17 cellular contexts compared by ENCODE assay signal in genomic region chr9:128877852-128878251, GRCh38. TPM values are rescaled to one million over a fixed set of nuclear protein-coding genes. Genes with fewer than 3 reads are reported as not detected.
DNase-seq lines count a peak whose midpoint lies in the region; ATAC-seq and TF ChIP-seq lines count a peak whose summit lies in the region.
"Had no signal": no experiment of that assay in that cellular context is flagged by ENCODE, and none has a peak within 500 bp of the region (broad histone marks: within the 10 kb centered on the region; RNA-seq: fewer than 3 reads in every experiment).

No MANE protein-coding gene starts in this region.

- no peak for ATAC-seq in right lobe of liver
- no peak for ATAC-seq in GM21360 (IDR thresholded peaks at IDR 0.05; ENCODE audit: unreplicated experiment)

- POLR2A ChIA-PET in HEK293T (lab: Yijun Ruan, JAX): no interaction called here

- no peak for TF ChIP-seq POLR2A in right lobe of liver (IDR thresholded peaks at IDR 0.05)

- no peaks in the 10 kb centered on the region for H3K9me2 ChIP-seq in Loucy (replicated peaks; ENCODE audit: low read depth, low read length)

- no peak overlapping the region for H2AFZ ChIP-seq in Loucy (ENCODE audit: low read length)

- H3K27me3 ChIP-seq in Loucy (ENCODE audit: insufficient read depth, low read length, poor library complexity, severe bottlenecking): no peaks in the 10 kb centered on the region
- no peaks in the 10 kb centered on the region for H3K27me3 ChIP-seq in right lobe of liver
- H3K27me3 ChIP-seq: esophagus squamous epithelium, MG63 had no signal

- DNase-seq in UCSD-AML1 (lab: John Stamatoyannopoulos, UW; ENCODE audit: unreplicated experiment) (peak; percentile 20), right lobe of liver (peak in 1 of 3 donors; percentile 22), HEK293T (ENCODE audit: extremely low spot score) (no peak)
- no peak for DNase-seq in NK-92 treated with Interleukin-12 subunit alpha and Interleukin-12 subunit beta, amount 100 ng/mL, for 24 hours (lab: John Stamatoyannopoulos, UW)
- DNase-seq: activated CD4-positive, alpha-beta T cell treated with anti-CD3 and anti-CD28 coated beads, Interleukin-2, amount 10 ng/mL, durations not matched to agents 7 days and 5 days; activated naive CD4-positive, alpha-beta T cell treated with anti-CD3 and anti-CD28 coated beads, Interleukin-2, amount 10 ng/mL, durations not matched to agents 7 days and 5 days; esophagus squamous epithelium; GF-D8; glutamatergic neuron; H9; MG63; NCI-H774; nephron progenitor cell; SHP77 had no signal

- H3K27ac ChIP-seq in C4-2B (peak overlapping the region; percentile 6; the same call in 1 of the 2 replicates), right lobe of liver (peak overlapping the region; percentile 92 to 98 (median 97))

- no peaks in the 10 kb centered on the region for H3F3A ChIP-seq in Loucy (ENCODE audit: low read depth)

- no peak overlapping the region for H3K4me2 ChIP-seq in Loucy (ENCODE audit: low read depth, low read length, poor library complexity, severe bottlenecking)

- H3K4me3 ChIP-seq in Loucy (ENCODE audit: low read length, poor library complexity, severe bottlenecking): no peak overlapping the region
- H3K4me3 ChIP-seq in right lobe of liver: no peak overlapping the region
- H3K4me3 ChIP-seq: esophagus squamous epithelium, MG63 had no signal

- 21% methylated on average over 4 of the region's 5 CpGs for WGBS in right lobe of liver (ENCODE audit: insufficient coverage, low coverage, low lambda C conversion rate, missing lambda C conversion rate)

- H3K4me1 ChIP-seq in Loucy (ENCODE audit: insufficient read depth, low read length, poor library complexity, severe bottlenecking) (no peaks in the 10 kb centered on the region), right lobe of liver (peaks cover 0 to 52% (median 24%) of the 10 kb centered on the region in 4 donors)

- H3K36me3 ChIP-seq in Loucy (ENCODE audit: insufficient read depth, low read length) (no peaks in the 10 kb centered on the region), right lobe of liver (no peaks in the 10 kb centered on the region)
- H3K36me3 ChIP-seq: esophagus squamous epithelium, MG63 had no signal

- TF ChIP-seq CTCF in C4-2B (conservative IDR thresholded peaks at IDR 0.05) (no peak), Loucy (conservative IDR thresholded peaks at IDR 0.05; ENCODE audit: low read length) (peak; percentile 21; the same call in 1 of the 2 replicates), right lobe of liver (IDR thresholded peaks at IDR 0.05) (no peak)

- peaks cover 5% of the 10 kb centered on the region; the same call in 1 of the 2 replicates for H3K79me2 ChIP-seq in Loucy (ENCODE audit: insufficient read depth, low read length)

- H3K9ac ChIP-seq in Loucy (ENCODE audit: low read depth, low read length, poor library complexity, severe bottlenecking): no peak overlapping the region

- no peaks in the 10 kb centered on the region for H3K9me3 ChIP-seq in Loucy (ENCODE audit: insufficient read depth, low read depth, low read length)
- H3K9me3 ChIP-seq in right lobe of liver: no peaks in the 10 kb centered on the region
- H3K9me3 ChIP-seq: esophagus squamous epithelium, MG63 had no signal

- CTCF ChIA-PET in HEK293T (lab: Yijun Ruan, JAX): interaction anchor here (0.7 to 1.1 kb wide), 3 partner anchors 11 to 124 kb away, joined by 3 to 4 read pairs (median 3); no protein-coding TSS in a partner anchor

- H4K20me1 ChIP-seq in Loucy (ENCODE audit: insufficient read depth, low read length, poor library complexity, severe bottlenecking): no peaks in the 10 kb centered on the region

- intact Hi-C loops in right lobe of liver (cut with DNase I): no loop called here

TF ChIP-seq in HEK293T, 16 proteins besides CTCF, POLR2A, EP300 and RAD21:
- TF ChIP-seq, protein P1, sequence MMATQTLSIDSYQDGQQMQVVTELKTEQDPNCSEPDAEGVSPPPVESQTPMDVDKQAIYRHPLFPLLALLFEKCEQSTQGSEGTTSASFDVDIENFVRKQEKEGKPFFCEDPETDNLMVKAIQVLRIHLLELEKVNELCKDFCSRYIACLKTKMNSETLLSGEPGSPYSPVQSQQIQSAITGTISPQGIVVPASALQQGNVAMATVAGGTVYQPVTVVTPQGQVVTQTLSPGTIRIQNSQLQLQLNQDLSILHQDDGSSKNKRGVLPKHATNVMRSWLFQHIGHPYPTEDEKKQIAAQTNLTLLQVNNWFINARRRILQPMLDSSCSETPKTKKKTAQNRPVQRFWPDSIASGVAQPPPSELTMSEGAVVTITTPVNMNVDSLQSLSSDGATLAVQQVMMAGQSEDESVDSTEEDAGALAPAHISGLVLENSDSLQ (IDR thresholded peaks at IDR 0.05): no peak
- no peak for TF ChIP-seq ARNT (IDR thresholded peaks at IDR 0.05)
- no peak for TF ChIP-seq CTBP1 (IDR thresholded peaks at IDR 0.05; ENCODE audit: borderline replicate concordance)
- TF ChIP-seq TARDBP (IDR thresholded peaks at IDR 0.05): no peak
- no peak for TF ChIP-seq NFRKB (IDR thresholded peaks at IDR 0.05)
- TF ChIP-seq LEF1 (IDR thresholded peaks at IDR 0.05; ENCODE audit: borderline replicate concordance): no peak
- TF ChIP-seq FOXK2 (IDR thresholded peaks at IDR 0.05): no peak
- TF ChIP-seq BHLHE40 (IDR thresholded peaks at IDR 0.05; ENCODE audit: borderline replicate concordance): no peak
- TF ChIP-seq FOXA1 (IDR thresholded peaks at IDR 0.05): no peak
- TF ChIP-seq SP1 (IDR thresholded peaks at IDR 0.05): no peak
- no peak for TF ChIP-seq HDGF (IDR thresholded peaks at IDR 0.05; ENCODE audit: borderline replicate concordance)
- TF ChIP-seq SUZ12 (IDR thresholded peaks at IDR 0.05): no peak
- no peak for TF ChIP-seq ELF4 (IDR thresholded peaks at IDR 0.05)
- no peak for TF ChIP-seq L3MBTL2 (conservative IDR thresholded peaks at IDR 0.05)
- no peak for TF ChIP-seq ZNF384 (IDR thresholded peaks at IDR 0.05)
- no peak for TF ChIP-seq FOXM1 (IDR thresholded peaks at IDR 0.05; ENCODE audit: borderline replicate concordance)

RNA-seq across cellular contexts. Expression of gene KYAT1, which starts 3.9 kb away (rescaled TPM):
- total RNA-seq in right lobe of liver: 10 to 100 TPM in 4 of 6 experiments, 1 to 10 TPM in 2; 7.2 to 12.7 (median 10.4) TPM

RNA-seq across cellular contexts. Expression of gene LRRC8A, which starts 4.1 kb away (rescaled TPM):
- 10 to 100 TPM in 5 of 6 experiments, 1 to 10 TPM in 1; 8.6 to 46.1 (median 22.1) TPM for total RNA-seq in right lobe of liver

RNA-seq across cellular contexts. Expression of gene PHYHD1, which starts 42.9 kb away (rescaled TPM):
- 10 to 100 TPM; 14.0 to 69.7 (median 38.2) TPM for total RNA-seq in right lobe of liver

RNA-seq across cellular contexts. Expression of gene SPOUT1, which starts 48.3 kb away (rescaled TPM):
- total RNA-seq in right lobe of liver: 10 to 100 TPM; 14.5 to 37.8 (median 24.5) TPM

RNA-seq across cellular contexts. Expression of gene ENDOG, which starts 59.6 kb away (rescaled TPM):
- 10 to 100 TPM; 22.4 to 50.1 (median 41.0) TPM for total RNA-seq in right lobe of liver
